ENCODE assay signal across 9 cellular contexts in genomic region chr9:75892168-75892901, GRCh38. TPM values are rescaled to one million over a fixed set of nuclear protein-coding genes. Genes with fewer than 3 reads are reported as not detected.
DNase-seq lines count a peak whose midpoint lies in the region; ATAC-seq and TF ChIP-seq lines count a peak whose summit lies in the region.
"Had no signal": no experiment of that assay in that cellular context is flagged by ENCODE, and none has a peak within 500 bp of the region (broad histone marks: within the 10 kb centered on the region; RNA-seq: fewer than 3 reads in every experiment).

No MANE protein-coding gene starts in this region.

- H3K9me3 ChIP-seq in esophagus squamous epithelium (no peaks in the 10 kb centered on the region), upper lobe of left lung (no peaks in the 10 kb centered on the region)

- H3K4me3 Mint-ChIP-seq in activated CD4-positive, alpha-beta T cell treated with anti-CD3 and anti-CD28 coated beads, Interleukin-2, amount 10 ng/mL, durations not matched to agents 7 days and 5 days = peak overlapping the region; percentile 84
- H3K4me3 Mint-ChIP-seq in naive thymus-derived CD8-positive, alpha-beta T cell = peak overlapping the region; percentile 90 to 98 (median 96)

- no peak for ATAC-seq in naive thymus-derived CD8-positive, alpha-beta T cell
- ATAC-seq in upper lobe of left lung (ENCODE audit: low FRiP score in 2 of 2) = peak in 1 of 2 donors; percentile 1

- peak; percentile 12 for DNase-seq in GM20000 (ENCODE audit: low spot score)
- DNase-seq in activated CD4-positive, alpha-beta T cell treated with anti-CD3 and anti-CD28 coated beads, Interleukin-2, amount 10 ng/mL, durations not matched to agents 7 days and 5 days = peak; percentile 11
- DNase-seq in esophagus squamous epithelium (lab: John Stamatoyannopoulos, UW) = no peak
- peak in 7 of 10 donors; percentile 3 to 21 (median 16) for DNase-seq in naive thymus-derived CD8-positive, alpha-beta T cell
- DNase-seq in upper lobe of left lung = peak; percentile 40 to 84
- DNase-seq in NCI-H1417 treated with DMSO at 0.1 percent for 48 hours (lab: John Stamatoyannopoulos, UW) = no peak
- DNase-seq in effector CD4-positive, alpha-beta T cell = no peak
- DNase-seq in NCI-H187 treated with DMSO at 0.1 percent for 48 hours (lab: John Stamatoyannopoulos, UW) = no peak

- TF ChIP-seq CTCF in GM20000 (IDR thresholded peaks at IDR 0.05; ENCODE audit: extremely low read depth, missing control alignments) = no peak
- no peak for TF ChIP-seq CTCF in esophagus squamous epithelium (IDR thresholded peaks at IDR 0.05)
- TF ChIP-seq CTCF in upper lobe of left lung (IDR thresholded peaks at IDR 0.05) = no peak

- H3K9me3 Mint-ChIP-seq in activated CD4-positive, alpha-beta T cell treated with anti-CD3 and anti-CD28 coated beads, Interleukin-2, amount 10 ng/mL, durations not matched to agents 7 days and 5 days = no peaks in the 10 kb centered on the region
- H3K9me3 Mint-ChIP-seq in naive thymus-derived CD8-positive, alpha-beta T cell = no peaks in the 10 kb centered on the region
- H3K9me3 Mint-ChIP-seq: IgD-negative memory B cell had no signal

- peak overlapping the region; percentile 87 to 95 (median 94) for H3K27ac ChIP-seq in esophagus squamous epithelium
- peak overlapping the region in 3 of 4 donors; percentile 83 to 89 (median 89) for H3K27ac ChIP-seq in upper lobe of left lung

- H3K4me1 Mint-ChIP-seq in activated CD4-positive, alpha-beta T cell treated with anti-CD3 and anti-CD28 coated beads, Interleukin-2, amount 10 ng/mL, durations not matched to agents 7 days and 5 days = peaks cover 33% of the 10 kb centered on the region
- H3K4me1 Mint-ChIP-seq in naive thymus-derived CD8-positive, alpha-beta T cell = peaks cover 46 to 81% (median 65%) of the 10 kb centered on the region in 4 donors

- H3K27me3 ChIP-seq in esophagus squamous epithelium = peaks cover 0 to 12% (median 0%) of the 10 kb centered on the region in 4 donors
- no peaks in the 10 kb centered on the region for H3K27me3 ChIP-seq in upper lobe of left lung

- POLR2A ChIA-PET in activated CD4-positive, alpha-beta T cell treated with anti-CD3 and anti-CD28 coated beads, Interleukin-2, amount 10 ng/mL, durations not matched to agents 7 days and 5 days (lab: Charles Lee) = no interaction called here
- POLR2A ChIA-PET in naive thymus-derived CD8-positive, alpha-beta T cell (lab: Charles Lee) = interaction anchor here (1.8 to 2.1 kb wide), 2 partner anchors 27 to 131 kb away, joined by 6 read pairs; no protein-coding TSS in a partner anchor

- H3K4me3 ChIP-seq in esophagus squamous epithelium = peak overlapping the region; percentile 69 to 95 (median 86)
- H3K4me3 ChIP-seq in upper lobe of left lung = peak overlapping the region; percentile 73 to 93 (median 81)

- CTCF ChIA-PET in activated CD4-positive, alpha-beta T cell treated with anti-CD3 and anti-CD28 coated beads, Interleukin-2, amount 10 ng/mL, durations not matched to agents 7 days and 5 days (lab: Charles Lee) = no interaction called here

- intact Hi-C loops in esophagus squamous epithelium (cut with DNase I) = no loop called here

- peaks cover 26% of the 10 kb centered on the region for H3K27me3 Mint-ChIP-seq in activated CD4-positive, alpha-beta T cell treated with anti-CD3 and anti-CD28 coated beads, Interleukin-2, amount 10 ng/mL, durations not matched to agents 7 days and 5 days
- peaks cover 0 to 21% (median 0%) of the 10 kb centered on the region in 5 donors for H3K27me3 Mint-ChIP-seq in naive thymus-derived CD8-positive, alpha-beta T cell

- 0 to 1% methylated on average over 2 to 24 of the region's 35 CpGs for WGBS in esophagus squamous epithelium, 2 donors
- WGBS in upper lobe of left lung, 2 donors = 3% methylated on average over 15 to 29 of the region's 35 CpGs

- no peak overlapping the region for H3K27ac Mint-ChIP-seq in activated CD4-positive, alpha-beta T cell treated with anti-CD3 and anti-CD28 coated beads, Interleukin-2, amount 10 ng/mL, durations not matched to agents 7 days and 5 days
- H3K27ac Mint-ChIP-seq in naive thymus-derived CD8-positive, alpha-beta T cell = peak overlapping the region in 5 of 10 donors; percentile 32 to 96 (median 84)
- H3K27ac Mint-ChIP-seq: IgD-negative memory B cell had no signal

- H3K36me3 Mint-ChIP-seq in activated CD4-positive, alpha-beta T cell treated with anti-CD3 and anti-CD28 coated beads, Interleukin-2, amount 10 ng/mL, durations not matched to agents 7 days and 5 days (ENCODE audit: low read depth) = no peaks in the 10 kb centered on the region
- no peaks in the 10 kb centered on the region for H3K36me3 Mint-ChIP-seq in naive thymus-derived CD8-positive, alpha-beta T cell
- H3K36me3 Mint-ChIP-seq: IgD-negative memory B cell had no signal

- TF ChIP-seq POLR2A in esophagus squamous epithelium (IDR thresholded peaks at IDR 0.05) (no peak), upper lobe of left lung (IDR thresholded peaks at IDR 0.05) (no peak)

- peaks cover 6 to 51% (median 26%) of the 10 kb centered on the region in 3 donors for H3K4me1 ChIP-seq in esophagus squamous epithelium
- H3K4me1 ChIP-seq in upper lobe of left lung = peaks cover 11 to 39% (median 22%) of the 10 kb centered on the region in 4 donors

- no peaks in the 10 kb centered on the region for H3K36me3 ChIP-seq in esophagus squamous epithelium
- H3K36me3 ChIP-seq in upper lobe of left lung = no peaks in the 10 kb centered on the region

- TF ChIP-seq EP300 in upper lobe of left lung (IDR thresholded peaks at IDR 0.05) = no peak

RNA-seq across cellular contexts. Expression of gene PCSK5, which starts 1.9 kb away (rescaled TPM):
- 1 to 10 TPM; 3.9 to 4.3 TPM for total RNA-seq in activated CD4-positive, alpha-beta T cell treated with anti-CD3 and anti-CD28 coated beads, Interleukin-2, amount 10 ng/mL, durations not matched to agents 7 days and 5 days
- total RNA-seq in esophagus squamous epithelium (10 to 100 TPM in 3 of 4 donors, 1 to 10 TPM in 1; 8.4 to 33.8 (median 24.2) TPM), upper lobe of left lung (10 to 100 TPM; 12.8 to 29.2 (median 18.3) TPM)
- total RNA-seq in naive thymus-derived CD8-positive, alpha-beta T cell = 10 to 100 TPM; 19.9 to 22.8 TPM
- 10 to 100 TPM in 2 of 3 donors, 1 to 10 TPM in 1; 6.5 to 14.7 (median 13.1) TPM for polyA plus RNA-seq in naive thymus-derived CD8-positive, alpha-beta T cell

Comparison
In these comparisons a context has a peak if more than half of its experiments do, and no peak if none do; other contexts are left out.
1. DNase-seq: peak in GM20000 (single experiment), activated CD4-positive, alpha-beta T cell treated with anti-CD3 and anti-CD28 coated beads, Interleukin-2, amount 10 ng/mL, durations not matched to agents 7 days and 5 days (single experiment), naive thymus-derived CD8-positive, alpha-beta T cell (7 of 10) and upper lobe of left lung (2 of 2); none in esophagus squamous epithelium (single experiment), NCI-H1417 treated with DMSO at 0.1 percent for 48 hours (single experiment), effector CD4-positive, alpha-beta T cell (single experiment) and NCI-H187 treated with DMSO at 0.1 percent for 48 hours (single experiment).